Comparison of ENCODE assay signal across 15 cellular contexts in the genomic region with DNA sequence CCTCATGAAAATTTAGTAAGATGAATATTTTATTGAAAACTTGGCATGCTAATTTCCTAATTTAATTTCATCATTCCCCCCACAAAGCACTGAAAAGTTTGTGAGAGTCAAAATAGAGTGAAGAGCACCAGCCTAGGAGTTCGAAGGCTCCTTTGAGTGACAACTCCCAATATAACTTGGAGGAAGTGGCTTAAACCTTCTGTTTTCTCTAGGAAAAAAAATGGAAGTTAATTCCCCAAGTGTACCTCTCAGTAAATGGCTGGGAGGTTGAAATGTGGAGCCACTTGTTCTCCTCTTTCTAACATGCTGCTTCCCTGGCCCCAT.
DNase-seq lines count a peak whose midpoint lies in the region; ATAC-seq and TF ChIP-seq lines count a peak whose summit lies in the region.
"Had no signal": no experiment of that assay in that cellular context is flagged by ENCODE, and none has a peak within 500 bp of the region (broad histone marks: within the 10 kb centered on the region; RNA-seq: fewer than 3 reads in every experiment).

No MANE protein-coding gene starts in this region.

- RAD21 ChIA-PET in HCT116 (lab: Charles Lee; ENCODE audit: low non-redundant PET in 1 of 2, low total read pairs in 2 of 2, uncharacterized antibody in 2 of 2, unreplicated experiment in 2 of 2): interaction anchor here (0.6 to 3.0 kb wide), 5 partner anchors 106 to 539 kb away, joined by 3 to 22 read pairs (median 5); no protein-coding TSS in a partner anchor

- no TSS peak for BruUV-seq in HCT116 (replicated peaks; lab: Mats Ljungman, UMichigan)

- no peak for DNase-seq in activated CD8-positive, alpha-beta T cell treated with anti-CD3 and anti-CD28 coated beads for 36 hours
- DNase-seq in activated CD8-positive, alpha-beta T cell treated with anti-CD3 and anti-CD28 coated beads, Interleukin-2, amount 10 ng/mL, durations not matched to agents 7 days and 5 days: no peak
- DNase-seq in HCT116 (ENCODE audit: low read depth, low spot score) (no peak), chondrocyte (ENCODE audit: low spot score) (no peak), spleen (no peak), amygdala (lab: John Stamatoyannopoulos, UW) (no peak), SHP77 treated with DMSO at 0.1 percent for 48 hours (lab: John Stamatoyannopoulos, UW) (no peak), glutamatergic neuron (no peak)
- DNase-seq: esophagus squamous epithelium had no signal

- WGBS in spleen, 5 donors: 64 to 87% (median 73%) methylated on average over 1 of the region's 1 CpG

- H3K27me3 Mint-ChIP-seq in activated CD8-positive, alpha-beta T cell treated with anti-CD3 and anti-CD28 coated beads for 36 hours: no peaks in the 10 kb centered on the region
- no peaks in the 10 kb centered on the region for H3K27me3 Mint-ChIP-seq in activated CD8-positive, alpha-beta T cell treated with anti-CD3 and anti-CD28 coated beads, Interleukin-2, amount 10 ng/mL, durations not matched to agents 7 days and 5 days (ENCODE audit: low read depth)
- H3K27me3 Mint-ChIP-seq in chondrocyte (ENCODE audit: low read depth) (no peaks in the 10 kb centered on the region), glutamatergic neuron (ENCODE audit: unreplicated experiment) (no peaks in the 10 kb centered on the region)

- CTCF ChIA-PET in activated CD8-positive, alpha-beta T cell treated with anti-CD3 and anti-CD28 coated beads for 36 hours (lab: Charles Lee): interaction anchor here (0.6 to 12.8 kb wide), 58 partner anchors 8 to 687 kb away, joined by 3 to 231 read pairs (median 5); a partner anchor contains a TSS
- CTCF ChIA-PET in activated CD8-positive, alpha-beta T cell treated with anti-CD3 and anti-CD28 coated beads, Interleukin-2, amount 10 ng/mL, durations not matched to agents 7 days and 5 days (lab: Charles Lee): interaction anchor here (0.7 to 12.0 kb wide), 58 partner anchors 8 to 1108 kb away, joined by 3 to 253 read pairs (median 5); a partner anchor contains a TSS
- CTCF ChIA-PET in HCT116 (lab: Charles Lee): interaction anchor here (0.9 to 5.6 kb wide), 16 partner anchors 8 to 1108 kb away, joined by 3 to 165 read pairs (median 4); no protein-coding TSS in a partner anchor

- peak; percentile 41 for TF ChIP-seq CTCF in activated CD8-positive, alpha-beta T cell treated with anti-CD3 and anti-CD28 coated beads for 36 hours (IDR thresholded peaks at IDR 0.05)
- TF ChIP-seq CTCF in HCT116 (IDR thresholded peaks at IDR 0.05 in 2 of 3, conservative IDR thresholded peaks at IDR 0.05 in 1 of 3; ENCODE audit: borderline replicate concordance in 1 of 3, insufficient read depth in 1 of 3, low read depth in 2 of 3, low read length in 2 of 3) (no peak), chondrocyte (IDR thresholded peaks at IDR 0.05) (peak; percentile 63), spleen (IDR thresholded peaks at IDR 0.05 in 8 of 11, conservative IDR thresholded peaks at IDR 0.05 in 3 of 11) (peak in 6 of 11 experiments; percentile 14 to 65 (median 28)), glutamatergic neuron (IDR thresholded peaks at IDR 0.05; ENCODE audit: partially characterized antibody, unreplicated experiment) (no peak)

- H3K4me1 ChIP-seq in HCT116 (ENCODE audit: control insufficient read depth in 1 of 2, insufficient read depth in 2 of 2, low read length in 2 of 2) (peaks cover 0 to 11% of the 10 kb centered on the region in 2 experiments; a peak in 2 of 4 replicates), spleen (peaks cover 4 to 16% (median 11%) of the 10 kb centered on the region in 6 donors)
- H3K4me1 ChIP-seq: colonic mucosa, HAP-1, Peyer's patch had no signal

- H3K4me3 ChIP-seq in HCT116 (replicated peaks in 1 of 2; ENCODE audit: low read depth in 1 of 2, low read length in 2 of 2) (no peak overlapping the region), spleen (no peak overlapping the region)
- H3K4me3 ChIP-seq: colonic mucosa, esophagus squamous epithelium, gastrocnemius medialis, HAP-1, left lung had no signal

- H3K4me3 Mint-ChIP-seq in activated CD8-positive, alpha-beta T cell treated with anti-CD3 and anti-CD28 coated beads for 36 hours: no peak overlapping the region
- no peak overlapping the region for H3K4me3 Mint-ChIP-seq in activated CD8-positive, alpha-beta T cell treated with anti-CD3 and anti-CD28 coated beads, Interleukin-2, amount 10 ng/mL, durations not matched to agents 7 days and 5 days
- H3K4me3 Mint-ChIP-seq in chondrocyte (ENCODE audit: unreplicated experiment) (no peak overlapping the region), glutamatergic neuron (ENCODE audit: unreplicated experiment) (no peak overlapping the region)

- H3K9ac ChIP-seq in HCT116 (ENCODE audit: low read length): no peak overlapping the region

- POLR2A ChIA-PET in activated CD8-positive, alpha-beta T cell treated with anti-CD3 and anti-CD28 coated beads for 36 hours (lab: Charles Lee): interaction anchor here (1.0 to 8.2 kb wide), 6 partner anchors 14 to 539 kb away, joined by 3 to 65 read pairs (median 5); no protein-coding TSS in a partner anchor
- POLR2A ChIA-PET in activated CD8-positive, alpha-beta T cell treated with anti-CD3 and anti-CD28 coated beads, Interleukin-2, amount 10 ng/mL, durations not matched to agents 7 days and 5 days (lab: Charles Lee): interaction anchor here (1.3 to 1.5 kb wide), 2 partner anchors 185 to 190 kb away, joined by 5 to 9 read pairs; no protein-coding TSS in a partner anchor
- POLR2A ChIA-PET in HCT116 (lab: Charles Lee): no interaction called here

- no peak for ATAC-seq in activated CD8-positive, alpha-beta T cell treated with anti-CD3 and anti-CD28 coated beads for 36 hours
- no peak for ATAC-seq in activated CD8-positive, alpha-beta T cell treated with anti-CD3 and anti-CD28 coated beads, Interleukin-2, amount 10 ng/mL, durations not matched to agents 7 days and 5 days
- no peak for ATAC-seq in HCT116

- no peak for TF ChIP-seq POLR2A in HCT116 (IDR thresholded peaks at IDR 0.05; ENCODE audit: borderline replicate concordance, extremely low read depth, insufficient read depth, insufficient read length)
- TF ChIP-seq POLR2A in spleen (IDR thresholded peaks at IDR 0.05): no peak

- H3K27ac ChIP-seq in HCT116 (ENCODE audit: low read depth, low read length) (no peak overlapping the region), spleen (no peak overlapping the region)
- H3K27ac ChIP-seq: brain microvascular endothelial cell, colonic mucosa, left lung, Peyer's patch had no signal

- H3K9me3 ChIP-seq in HCT116 (ENCODE audit: control insufficient read depth in 1 of 2, insufficient read depth in 1 of 2, low read depth in 1 of 2, low read length in 2 of 2) (no peaks in the 10 kb centered on the region), spleen (peaks cover 0 to 4% (median 0%) of the 10 kb centered on the region in 8 donors)
- H3K9me3 ChIP-seq: colonic mucosa, esophagus squamous epithelium, gastrocnemius medialis, HAP-1, left lung, Peyer's patch had no signal

- H3K36me3 ChIP-seq in HCT116 (ENCODE audit: control insufficient read depth in 1 of 2, insufficient read depth in 2 of 2, low read length in 2 of 2) (no peaks in the 10 kb centered on the region), spleen (no peaks in the 10 kb centered on the region)
- H3K36me3 ChIP-seq: brain microvascular endothelial cell, colonic mucosa, esophagus squamous epithelium, gastrocnemius medialis, HAP-1, left lung, Peyer's patch had no signal

- no peak overlapping the region for H3K27ac Mint-ChIP-seq in activated CD8-positive, alpha-beta T cell treated with anti-CD3 and anti-CD28 coated beads for 36 hours
- no peak overlapping the region for H3K27ac Mint-ChIP-seq in activated CD8-positive, alpha-beta T cell treated with anti-CD3 and anti-CD28 coated beads, Interleukin-2, amount 10 ng/mL, durations not matched to agents 7 days and 5 days
- no peak overlapping the region for H3K27ac Mint-ChIP-seq in chondrocyte (ENCODE audit: unreplicated experiment)
- no peak overlapping the region for H3K27ac Mint-ChIP-seq in glutamatergic neuron (ENCODE audit: unreplicated experiment)

- no peak for TF ChIP-seq RAD21 in HCT116 (IDR thresholded peaks at IDR 0.05; ENCODE audit: low read depth)

- H3K9me2 ChIP-seq in HCT116 (ENCODE audit: insufficient read depth): no peaks in the 10 kb centered on the region

- H3K4me1 Mint-ChIP-seq in activated CD8-positive, alpha-beta T cell treated with anti-CD3 and anti-CD28 coated beads for 36 hours (ENCODE audit: low read depth): peaks cover 46% of the 10 kb centered on the region
- H3K4me1 Mint-ChIP-seq in activated CD8-positive, alpha-beta T cell treated with anti-CD3 and anti-CD28 coated beads, Interleukin-2, amount 10 ng/mL, durations not matched to agents 7 days and 5 days (ENCODE audit: low read depth): peaks cover 51% of the 10 kb centered on the region
- peaks cover 6% of the 10 kb centered on the region for H3K4me1 Mint-ChIP-seq in chondrocyte (ENCODE audit: low read depth)
- peaks cover 17% of the 10 kb centered on the region for H3K4me1 Mint-ChIP-seq in glutamatergic neuron (ENCODE audit: low read depth, unreplicated experiment)

- H2AFZ ChIP-seq in HCT116 (ENCODE audit: low read depth, low read length, poor library complexity, severe bottlenecking): peak overlapping the region; percentile 87

- peaks cover 4% of the 10 kb centered on the region for H3K9me3 Mint-ChIP-seq in activated CD8-positive, alpha-beta T cell treated with anti-CD3 and anti-CD28 coated beads for 36 hours
- H3K9me3 Mint-ChIP-seq in activated CD8-positive, alpha-beta T cell treated with anti-CD3 and anti-CD28 coated beads, Interleukin-2, amount 10 ng/mL, durations not matched to agents 7 days and 5 days (ENCODE audit: insufficient read depth): no peaks in the 10 kb centered on the region
- H3K9me3 Mint-ChIP-seq in chondrocyte (ENCODE audit: low read depth) (no peaks in the 10 kb centered on the region), glutamatergic neuron (ENCODE audit: unreplicated experiment) (peaks cover 2% of the 10 kb centered on the region)

- H4K20me1 ChIP-seq in HCT116 (ENCODE audit: insufficient read depth): no peaks in the 10 kb centered on the region

- no peaks in the 10 kb centered on the region for H3K79me2 ChIP-seq in HCT116 (ENCODE audit: insufficient read depth, low read length)

- no peaks in the 10 kb centered on the region for H3K27me3 ChIP-seq in HCT116 (ENCODE audit: insufficient read depth, low read length)
- H3K27me3 ChIP-seq in spleen (replicated peaks in 1 of 7): no peaks in the 10 kb centered on the region
- H3K27me3 ChIP-seq: brain microvascular endothelial cell, colonic mucosa, esophagus squamous epithelium, gastrocnemius medialis, left lung, Peyer's patch had no signal

- H3K4me2 ChIP-seq in HCT116 (ENCODE audit: low read length): 0 out of 2 replicates have a peak overlapping the region, but pooled peaks have one; percentile 9

- no peaks in the 10 kb centered on the region for H3K36me3 Mint-ChIP-seq in activated CD8-positive, alpha-beta T cell treated with anti-CD3 and anti-CD28 coated beads for 36 hours (ENCODE audit: low read depth)
- H3K36me3 Mint-ChIP-seq in activated CD8-positive, alpha-beta T cell treated with anti-CD3 and anti-CD28 coated beads, Interleukin-2, amount 10 ng/mL, durations not matched to agents 7 days and 5 days (ENCODE audit: low read depth): no peaks in the 10 kb centered on the region
- H3K36me3 Mint-ChIP-seq in chondrocyte (ENCODE audit: low read depth) (no peaks in the 10 kb centered on the region), glutamatergic neuron (ENCODE audit: unreplicated experiment) (no peaks in the 10 kb centered on the region)

- intact Hi-C loops in activated CD8-positive, alpha-beta T cell treated with anti-CD3 and anti-CD28 coated beads for 36 hours (cut with micrococcal nuclease): loop anchor here (1.0 to 2.0 kb wide), 3 partner anchors 86 to 539 kb away; no protein-coding TSS in a partner anchor
- intact Hi-C loops in HCT116 (cut with micrococcal nuclease): loop anchor here (1.0 to 5.0 kb wide), 5 partner anchors 192 to 1112 kb away; a partner anchor contains a TSS
- intact Hi-C loops in spleen (cut with DNase I; ENCODE audit: low total_unique reads): loop anchor here (2.0 to 10.0 kb wide), 2 partner anchors 185 to 539 kb away; a partner anchor contains a TSS

Comparison
In these comparisons a context has a peak if more than half of its experiments do, and no peak if none do; other contexts are left out.
1. CTCF ChIP-seq: peak in activated CD8-positive, alpha-beta T cell treated with anti-CD3 and anti-CD28 coated beads for 36 hours (single experiment), chondrocyte (single experiment) and spleen (6 of 11); none in HCT116 (0 of 3) and glutamatergic neuron (single experiment).